Comparison of ENCODE assay signal across 7 cellular contexts in the genomic region with DNA sequence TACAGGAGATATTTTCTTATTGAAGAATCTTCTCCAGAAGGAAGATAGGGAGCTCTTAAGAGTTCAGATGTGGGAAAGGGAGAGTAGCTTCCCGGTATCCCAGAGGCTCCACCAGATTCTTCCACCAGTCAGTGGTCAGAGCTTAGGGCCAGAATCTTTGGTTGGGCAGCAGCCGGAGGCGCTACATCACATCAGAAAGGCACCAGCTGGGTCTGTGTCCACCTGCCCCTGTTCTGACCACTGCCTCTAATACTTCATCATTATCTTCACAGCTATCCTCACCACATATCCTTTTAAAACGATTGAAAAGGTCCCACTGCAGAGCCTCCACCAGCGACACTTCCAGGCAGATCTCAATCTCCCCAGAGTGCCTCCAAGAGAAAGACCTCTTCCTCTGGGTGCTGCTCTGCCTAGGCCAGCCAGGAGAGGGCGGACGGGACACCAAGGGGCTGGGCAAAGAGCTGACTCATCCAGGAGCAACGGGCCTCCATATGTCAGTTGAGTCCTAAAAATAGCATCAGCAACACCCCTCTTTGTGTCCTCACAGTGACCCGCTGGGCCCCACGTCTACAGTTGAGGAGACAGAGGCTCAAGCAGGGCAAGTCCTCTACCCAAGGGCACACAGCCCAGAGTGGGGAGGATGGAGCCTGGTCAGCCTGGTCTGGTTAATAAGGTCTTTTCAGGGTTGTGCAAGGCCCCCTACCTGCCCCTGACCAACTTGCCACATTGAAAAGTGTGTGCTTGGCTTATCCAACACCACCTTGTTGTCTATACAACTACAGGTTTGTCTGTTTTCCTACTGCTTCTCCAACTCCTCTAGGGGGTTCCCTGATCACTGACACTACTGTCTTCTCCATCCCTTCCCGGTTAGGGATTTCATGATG.
DNase-seq lines count a peak whose midpoint lies in the region; ATAC-seq and TF ChIP-seq lines count a peak whose summit lies in the region.

No MANE protein-coding gene starts in this region.

- in situ Hi-C loops in astrocyte of the spinal cord (cut with HindIII; ENCODE audit: low sequenced_read_pairs): no loop called here

- H3K27me3 ChIP-seq in left lung: peaks cover 0 to 6% of the 10 kb centered on the region in 2 donors

- intact Hi-C loops in left lung (cut with DNase I): no loop called here

- no peaks in the 10 kb centered on the region for H3K36me3 ChIP-seq in left lung

- H3K9me3 ChIP-seq in left lung: no peaks in the 10 kb centered on the region

- TF ChIP-seq CTCF in astrocyte of the spinal cord (IDR thresholded peaks at IDR 0.05; ENCODE audit: low read depth, low read length) (peak; percentile 57), left lung (IDR thresholded peaks at IDR 0.05) (no peak)

- peak; percentile 82 for DNase-seq in ELF-1 (ENCODE audit: low read depth, low spot score)
- DNase-seq in HCEC 1CT: peak; percentile 81
- DNase-seq in NCI-H82 treated with DMSO at 0.1 percent for 48 hours (lab: John Stamatoyannopoulos, UW; ENCODE audit: unreplicated experiment): peak; percentile 59
- DNase-seq in astrocyte of the spinal cord (ENCODE audit: low read depth, low spot score): peak; percentile 33
- no peak for DNase-seq in left lung
- DNase-seq in NCI-H2029 treated with DMSO at 0.1 percent for 48 hours (lab: John Stamatoyannopoulos, UW): no peak

- H3K27ac ChIP-seq in left lung: no peak overlapping the region

- no peaks in the 10 kb centered on the region for H3K4me1 ChIP-seq in left lung

- no peak overlapping the region for H3K4me3 ChIP-seq in astrocyte of the spinal cord (ENCODE audit: low read depth, low read length)
- H3K4me3 ChIP-seq in left lung: no peak overlapping the region

- ATAC-seq in left lung: peak; percentile 62
- ATAC-seq in GM21423 (IDR thresholded peaks at IDR 0.05; ENCODE audit: unreplicated experiment): no peak

Comparison
In these comparisons a context has a peak if more than half of its experiments do, and no peak if none do; other contexts are left out.
1. DNase-seq: peak in ELF-1 (single experiment), HCEC 1CT (single experiment), NCI-H82 treated with DMSO at 0.1 percent for 48 hours (single experiment) and astrocyte of the spinal cord (single experiment); none in left lung (0 of 2) and NCI-H2029 treated with DMSO at 0.1 percent for 48 hours (single experiment).